ENCODE assay signal across 23 cellular contexts in the genomic region with DNA sequence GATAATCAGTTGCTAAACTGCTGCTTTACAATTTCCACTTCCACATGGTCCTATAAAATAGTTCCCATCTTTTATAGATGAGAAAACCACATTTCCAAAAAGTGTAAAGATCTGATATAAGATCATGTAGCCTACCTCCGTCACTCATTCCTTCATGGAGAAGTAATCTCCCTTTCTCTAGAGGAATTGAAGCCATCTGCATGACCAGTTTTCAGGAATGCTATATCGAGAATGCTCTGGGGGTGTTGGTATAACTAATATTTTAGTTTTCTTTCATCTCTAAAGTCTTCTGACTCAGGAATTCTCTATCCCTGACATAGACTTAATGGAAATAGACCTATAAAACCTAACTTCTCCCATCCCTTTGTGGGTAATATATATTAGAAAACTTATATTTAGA.
A peak's percentile ranks its signal among the peaks of the same experiment; 100 is the strongest.
DNase-seq lines count a peak whose midpoint lies in the region; ATAC-seq, FAIRE-seq and TF ChIP-seq lines count a peak whose summit lies in the region.
"Had no signal": no experiment of that assay in that cellular context is flagged by ENCODE, and none has a peak within 500 bp of the region (broad histone marks: within the 10 kb centered on the region; RNA-seq: fewer than 3 reads in every experiment).

No MANE protein-coding gene starts in this region.

- no peak for ATAC-seq in HG03025 (IDR thresholded peaks at IDR 0.05; ENCODE audit: low FRiP score, unreplicated experiment)
- ATAC-seq: GM12878 had no signal

- no peaks in the 10 kb centered on the region for H3K27me3 ChIP-seq in osteoblast (ENCODE audit: insufficient read depth, low read length)
- H3K27me3 ChIP-seq: BE2C had no signal

- H3K4me3 ChIP-seq in osteoblast (ENCODE audit: insufficient read depth, low read length), result no peak overlapping the region
- H3K4me3 ChIP-seq: GM12878, GM23248 had no signal

- no peak for TF ChIP-seq CTCF in osteoblast (IDR thresholded peaks at IDR 0.05; ENCODE audit: extremely low read depth, low read depth, low read length)

- H4K20me1 ChIP-seq in osteoblast (ENCODE audit: insufficient read depth, low read length), result no peaks in the 10 kb centered on the region

- peak overlapping the region; percentile 75 for H3K27ac ChIP-seq in osteoblast (ENCODE audit: low read depth, low read length)
- H3K27ac ChIP-seq: GM23248 had no signal

- no peak for FAIRE-seq in GM12891 (lab: Jason Lieb, UNC)
- FAIRE-seq: A204.1, GM12878, GM19239, H54, HTR-8/SVneo had no signal

- no peaks in the 10 kb centered on the region for H3K36me3 ChIP-seq in osteoblast (ENCODE audit: insufficient read depth, low read length)
- H3K36me3 ChIP-seq: BE2C had no signal

- no peaks in the 10 kb centered on the region for H3K79me2 ChIP-seq in osteoblast (ENCODE audit: insufficient read depth, low read length)

- TF ChIP-seq POLR2A in GM12891 (IDR thresholded peaks at IDR 0.05; ENCODE audit: low read depth, low read length), result no peak

- H3K4me1 ChIP-seq in osteoblast (ENCODE audit: insufficient read depth, low read length), result peaks cover 14% of the 10 kb centered on the region
- H3K4me1 ChIP-seq: BE2C had no signal

- H3K9me3 ChIP-seq in osteoblast (ENCODE audit: low read depth, low read length), result no peaks in the 10 kb centered on the region
- H3K9me3 ChIP-seq: BE2C had no signal

- peak; percentile 21 for DNase-seq in dedifferentiated amniotic fluid mesenchymal stem cell (ENCODE audit: extremely low spot score)
- peak; percentile 65 for DNase-seq in kidney tubule cell (ENCODE audit: low spot score)
- no peak for DNase-seq in osteoblast (ENCODE audit: insufficient read length, low spot score, missing footprints)
- no peak for DNase-seq in GM12891 (ENCODE audit: insufficient read length, low spot score)
- no peak for DNase-seq in stimulated activated CD4-positive, alpha-beta T cell treated with anti-CD3 and anti-CD28 coated beads, Interleukin-2, amount 100 ng/mL, for 24 hours
- DNase-seq: ACHN; BE2C; C1 segment of cervical spinal cord; CD4-positive, CD25-positive, alpha-beta regulatory T cell; CD8-positive, alpha-beta memory T cell; COR-L47; DMS 273 treated with DMSO at 0.1 percent for 48 hours; DMS53; DND-41; EL; GM23248; HCEC 1CT had no signal

- H3K4me2 ChIP-seq in osteoblast (ENCODE audit: insufficient read depth, low read length), result no peak overlapping the region

- H2AFZ ChIP-seq in osteoblast (ENCODE audit: low read length), result no peak overlapping the region
- H2AFZ ChIP-seq: GM23248 had no signal

TF ChIP-seq in GM12891, 5 proteins besides CTCF, POLR2A, EP300 and RAD21:
- TF ChIP-seq POLR2AphosphoS5 (IDR thresholded peaks at IDR 0.05; ENCODE audit: low read depth, low read length), result no peak
- no peak for TF ChIP-seq SPI1 (IDR thresholded peaks at IDR 0.05; ENCODE audit: low read depth, low read length)
- no peak for TF ChIP-seq PAX5 (IDR thresholded peaks at IDR 0.05; ENCODE audit: insufficient read depth, low read length, severe bottlenecking)
- no peak for TF ChIP-seq POU2F2 (IDR thresholded peaks at IDR 0.05; ENCODE audit: low read depth, low read length)
- TF ChIP-seq TAF1 (IDR thresholded peaks at IDR 0.05; ENCODE audit: low read depth, low read length), result no peak

Comparison
In these comparisons a context has a peak if more than half of its experiments do, and no peak if none do; other contexts are left out.
1. DNase-seq: peak in dedifferentiated amniotic fluid mesenchymal stem cell (single experiment) and kidney tubule cell (single experiment); none in osteoblast (single experiment), GM12891 (single experiment) and stimulated activated CD4-positive, alpha-beta T cell treated with anti-CD3 and anti-CD28 coated beads, Interleukin-2, amount 100 ng/mL, for 24 hours (0 of 2).